ENCODE assay signal across 9 cellular contexts in genomic region chr15:79090487-79091203, GRCh38. TPM values are rescaled to one million over a fixed set of nuclear protein-coding genes. Genes with fewer than 3 reads are reported as not detected.
DNase-seq lines count a peak whose midpoint lies in the region; TF ChIP-seq lines count a peak whose summit lies in the region.
"Had no signal": no experiment of that assay in that cellular context is flagged by ENCODE, and none has a peak within 500 bp of the region (broad histone marks: within the 10 kb centered on the region; RNA-seq: fewer than 3 reads in every experiment).

RASGRF1 (minus strand) TSS chr15:79090780; CDS start chr15:79090498, 282 bp downstream.

- H3K27me3 Mint-ChIP-seq in activated T-cell treated with anti-CD3 and anti-CD28 coated beads, Interleukin-2, amount 50 U/mL, for 24 hours, result peaks cover 79% of the 10 kb centered on the region
- H3K27me3 Mint-ChIP-seq in brain, result peaks cover 83% of the 10 kb centered on the region
- H3K27me3 Mint-ChIP-seq in type B pancreatic cell, result peaks cover 90% of the 10 kb centered on the region
- H3K27me3 Mint-ChIP-seq in HFFc6 (ENCODE audit: insufficient read depth), result peaks cover 20% of the 10 kb centered on the region

- H3K9me3 Mint-ChIP-seq in activated T-cell treated with anti-CD3 and anti-CD28 coated beads, Interleukin-2, amount 50 U/mL, for 24 hours, result no peaks in the 10 kb centered on the region
- H3K9me3 Mint-ChIP-seq in brain (peaks cover 0 to 9% (median 0%) of the 10 kb centered on the region in 5 experiments), type B pancreatic cell (no peaks in the 10 kb centered on the region), HFFc6 (no peaks in the 10 kb centered on the region)

- no peak for TF ChIP-seq CTCF in brain (conservative IDR thresholded peaks at IDR 0.05)
- TF ChIP-seq CTCF in type B pancreatic cell (conservative IDR thresholded peaks at IDR 0.05), result no peak
- TF ChIP-seq CTCF in HFFc6 (IDR thresholded peaks at IDR 0.05), result no peak

- no peak within 1 kb of the TSS for H3K27ac Mint-ChIP-seq in activated T-cell treated with anti-CD3 and anti-CD28 coated beads, Interleukin-2, amount 50 U/mL, for 24 hours
- peak within 1 kb of the TSS in 4 of 5 experiments; percentile 57 to 96 (median 82) for H3K27ac Mint-ChIP-seq in brain
- H3K27ac Mint-ChIP-seq in type B pancreatic cell, result peak within 1 kb of the TSS; percentile 53
- no peak within 1 kb of the TSS for H3K27ac Mint-ChIP-seq in HFFc6

- no peak for DNase-seq in activated T-cell treated with anti-CD3 and anti-CD28 coated beads, Interleukin-2, amount 50 U/mL, for 24 hours
- no peak for DNase-seq in activated T-cell treated with anti-CD3 and anti-CD28 coated beads, Interleukin-2, amount 50 U/mL, for 1 hour
- DNase-seq in medulla oblongata (ENCODE audit: extremely low spot score), result peak; percentile 39
- DNase-seq in type B pancreatic cell (ENCODE audit: extremely low spot score, unreplicated experiment), result peak; percentile 67
- DNase-seq in HFFc6, result no peak
- no peak for DNase-seq in SW480 (ENCODE audit: low spot score)
- no peak for DNase-seq in activated gamma-delta T cell (lab: John Stamatoyannopoulos, UW)
- DNase-seq: CD8-positive, alpha-beta memory T cell had no signal

- peak within 1 kb of the TSS; percentile 29 for H3K4me3 Mint-ChIP-seq in activated T-cell treated with anti-CD3 and anti-CD28 coated beads, Interleukin-2, amount 50 U/mL, for 24 hours
- peak within 1 kb of the TSS; percentile 90 to 95 (median 91) for H3K4me3 Mint-ChIP-seq in brain
- peak within 1 kb of the TSS; percentile 87 for H3K4me3 Mint-ChIP-seq in type B pancreatic cell
- no peak within 1 kb of the TSS for H3K4me3 Mint-ChIP-seq in HFFc6

- no peaks in the 10 kb centered on the region for H3K36me3 Mint-ChIP-seq in activated T-cell treated with anti-CD3 and anti-CD28 coated beads, Interleukin-2, amount 50 U/mL, for 24 hours (ENCODE audit: low read depth)
- H3K36me3 Mint-ChIP-seq in brain (no peaks in the 10 kb centered on the region), type B pancreatic cell (no peaks in the 10 kb centered on the region), HFFc6 (ENCODE audit: low read depth) (no peaks in the 10 kb centered on the region)
- H3K36me3 Mint-ChIP-seq: CD8-positive, alpha-beta memory T cell had no signal

- peaks cover 9% of the 10 kb centered on the region for H3K4me1 Mint-ChIP-seq in activated T-cell treated with anti-CD3 and anti-CD28 coated beads, Interleukin-2, amount 50 U/mL, for 24 hours (ENCODE audit: low read depth)
- peaks cover 14% of the 10 kb centered on the region for H3K4me1 Mint-ChIP-seq in brain
- no peaks in the 10 kb centered on the region for H3K4me1 Mint-ChIP-seq in type B pancreatic cell (ENCODE audit: unreplicated experiment)
- H3K4me1 Mint-ChIP-seq in HFFc6 (ENCODE audit: low read depth), result no peaks in the 10 kb centered on the region

RNA-seq across cellular contexts. Expression of gene RASGRF1, which starts in this region (rescaled TPM):
- 9.4 TPM for polyA plus RNA-seq in brain (ENCODE audit: insufficient read depth, low read depth, low replicate concordance)
- total RNA-seq in type B pancreatic cell (ENCODE audit: low replicate concordance), result 0.41 and 1.5 TPM in 2 replicates
- under 1 TPM; 0.09 to 0.31 (median 0.18) TPM for total RNA-seq in HFFc6 (2021; fragmentation: NEBNext Ultra II Directional; extraction: Animal tissue kit (Norgen Biotek cat#: 25700))
- total RNA-seq: CD8-positive, alpha-beta memory T cell had no signal
- polyA plus RNA-seq: CD8-positive, alpha-beta memory T cell had no signal

Comparison
In these comparisons a context has a peak if more than half of its experiments do, and no peak if none do; other contexts are left out.
1. DNase-seq: peak in medulla oblongata (single experiment) and type B pancreatic cell (single experiment); none in activated T-cell treated with anti-CD3 and anti-CD28 coated beads, Interleukin-2, amount 50 U/mL, for 24 hours (single experiment), activated T-cell treated with anti-CD3 and anti-CD28 coated beads, Interleukin-2, amount 50 U/mL, for 1 hour (single experiment), HFFc6 (single experiment), SW480 (single experiment) and activated gamma-delta T cell (single experiment).
2. H3K27ac Mint-ChIP-seq: peak in brain (4 of 5) and type B pancreatic cell (single experiment); none in activated T-cell treated with anti-CD3 and anti-CD28 coated beads, Interleukin-2, amount 50 U/mL, for 24 hours (single experiment) and HFFc6 (single experiment).